In the genomic region with DNA sequence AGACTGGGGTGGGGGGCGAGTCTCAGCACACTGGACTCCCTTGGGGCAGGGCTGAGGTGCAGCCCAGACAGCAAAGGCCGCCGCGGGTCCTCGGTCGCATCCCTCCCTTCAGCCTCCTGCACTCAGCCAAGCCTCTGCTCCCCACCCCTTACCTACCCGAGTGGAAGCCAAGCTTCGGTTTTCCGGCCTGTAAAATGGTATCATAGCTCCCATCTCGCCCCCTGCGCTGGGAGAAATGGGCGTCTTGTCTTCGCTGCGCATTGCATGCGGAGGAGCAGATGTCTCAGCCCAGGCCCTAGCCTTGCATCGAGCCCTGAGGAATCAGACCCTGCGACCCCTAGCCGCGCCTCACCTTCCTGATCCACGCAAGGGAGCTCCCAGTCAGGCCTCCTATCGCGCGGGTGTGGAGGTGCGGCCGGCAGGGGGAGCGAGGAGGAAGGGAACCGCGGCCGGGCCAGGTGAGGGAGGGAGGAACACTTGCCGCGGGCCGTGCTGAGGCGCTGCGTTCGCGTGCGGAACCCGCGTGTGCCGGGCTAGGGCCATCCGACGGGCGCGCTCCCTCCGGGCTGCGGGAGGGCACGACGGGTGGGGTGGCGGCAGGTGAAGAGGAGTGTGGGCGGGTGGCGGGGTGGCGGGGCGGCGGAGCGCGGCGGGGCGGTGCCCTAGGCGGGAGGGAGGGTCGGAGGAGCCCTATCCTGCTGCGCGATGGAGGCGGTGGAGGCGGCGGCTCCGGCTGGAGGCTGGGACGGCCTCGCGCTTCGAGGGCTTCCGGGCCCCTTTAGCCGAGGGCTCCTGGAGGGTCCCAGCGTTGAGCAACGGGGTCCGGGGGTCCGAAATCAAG, we compare ENCODE assay signal across 1 cellular context.
TF ChIP-seq lines count a peak whose summit lies in the region.

No MANE protein-coding gene starts in this region.

TF ChIP-seq in IMR-90, 13 proteins besides CTCF, POLR2A, EP300 and RAD21:
- TF ChIP-seq NFE2L2 (IDR thresholded peaks at IDR 0.05; ENCODE audit: low read depth, low read length): no peak
- TF ChIP-seq SMC3 (IDR thresholded peaks at IDR 0.05; ENCODE audit: low read depth, low read length): 0 out of 2 replicates have a peak, but pooled peaks have one; percentile 2
